Comparison of ENCODE assay signal across 8 cellular contexts in genomic region chr11:102046841-102047240, GRCh38. TPM values are rescaled to one million over a fixed set of nuclear protein-coding genes. Genes with fewer than 3 reads are reported as not detected.
DNase-seq lines count a peak whose midpoint lies in the region; ATAC-seq, FAIRE-seq and TF ChIP-seq lines count a peak whose summit lies in the region.

No MANE protein-coding gene starts in this region.

- H3K9me3 Mint-ChIP-seq in activated T-cell treated with anti-CD3 and anti-CD28 coated beads, Interleukin-2, amount 50 U/mL, for 72 hours, result no peaks in the 10 kb centered on the region

- no peaks in the 10 kb centered on the region for H3K36me3 ChIP-seq in bronchial epithelial cell (ENCODE audit: control insufficient read depth, insufficient read depth, low read length)
- H3K36me3 ChIP-seq in lung (ENCODE audit: control insufficient read depth in 2 of 2, insufficient read depth in 2 of 2, low read length in 2 of 2), result no peaks in the 10 kb centered on the region
- H3K36me3 ChIP-seq in transverse colon, result no peaks in the 10 kb centered on the region

- peaks cover 0 to 4% of the 10 kb centered on the region in 2 donors for H3K4me1 ChIP-seq in lung (ENCODE audit: control insufficient read depth in 2 of 2, insufficient read depth in 2 of 2, low read length in 2 of 2)
- H3K4me1 ChIP-seq in transverse colon, result peaks cover 0 to 16% (median 12%) of the 10 kb centered on the region in 4 donors

- H3K4me3 ChIP-seq in bronchial epithelial cell (ENCODE audit: low read depth, low read length) (peak overlapping the region; percentile 67), lung (peak overlapping the region; percentile 37), transverse colon (peak overlapping the region; percentile 43 to 66 (median 47))

- peak overlapping the region; percentile 72 to 81 for H3K4me3 Mint-ChIP-seq in activated T-cell treated with anti-CD3 and anti-CD28 coated beads, Interleukin-2, amount 50 U/mL, for 72 hours

- H3K27me3 ChIP-seq in bronchial epithelial cell (ENCODE audit: control insufficient read depth, insufficient read depth, low read length) (no peaks in the 10 kb centered on the region), lung (ENCODE audit: control insufficient read depth, insufficient read depth) (no peaks in the 10 kb centered on the region), transverse colon (peaks cover 20% of the 10 kb centered on the region)

- intact Hi-C loops in transverse colon (cut with DNase I; ENCODE audit: low total_unique reads), result no loop called here

- no peak for ATAC-seq in activated T-cell treated with anti-CD3 and anti-CD28 coated beads, Interleukin-2, amount 50 U/mL, for 72 hours (replicated peaks in 1 of 2)
- no peak for ATAC-seq in lung (ENCODE audit: insufficient read depth, low FRiP score)
- ATAC-seq in HG02642 (IDR thresholded peaks at IDR 0.05; ENCODE audit: poor library complexity, unreplicated experiment), result no peak

- TF ChIP-seq CTCF in bronchial epithelial cell (IDR thresholded peaks at IDR 0.05; ENCODE audit: insufficient read depth, low read length, severe bottlenecking) (no peak), lung (IDR thresholded peaks at IDR 0.05; ENCODE audit: control extremely low read depth, extremely low read depth) (no peak), transverse colon (IDR thresholded peaks at IDR 0.05) (no peak)

- H3K9me3 ChIP-seq in lung (ENCODE audit: control insufficient read depth in 2 of 2, insufficient read depth in 1 of 2, low read length in 1 of 2) (peaks cover 0 to 2% of the 10 kb centered on the region in 2 donors), transverse colon (no peaks in the 10 kb centered on the region)

- H3K27ac ChIP-seq in lung (ENCODE audit: low read depth in 1 of 2, low read length in 1 of 2) (no peak overlapping the region), transverse colon (peak overlapping the region in 3 of 4 donors; percentile 64 to 69 (median 68))

- H3K27ac Mint-ChIP-seq in activated T-cell treated with anti-CD3 and anti-CD28 coated beads, Interleukin-2, amount 50 U/mL, for 72 hours, result no peak overlapping the region

- no peak for DNase-seq in activated T-cell treated with anti-CD3 and anti-CD28 coated beads, Interleukin-2, amount 50 U/mL, for 72 hours
- DNase-seq in activated T-cell treated with anti-CD3 and anti-CD28 coated beads, Interleukin-2, amount 50 U/mL, for 1 hour, result no peak
- DNase-seq in bronchial epithelial cell (ENCODE audit: low read depth), result no peak
- DNase-seq in lung (ENCODE audit: low spot score), result no peak
- no peak for DNase-seq in transverse colon
- DNase-seq in DMS53 treated with DMSO at 0.1 percent for 48 hours (lab: John Stamatoyannopoulos, UW; ENCODE audit: unreplicated experiment), result no peak
- DNase-seq in superior temporal gyrus (ENCODE audit: extremely low spot score), result no peak

- no peak for TF ChIP-seq EP300 in transverse colon (IDR thresholded peaks at IDR 0.05; ENCODE audit: low read depth)

- H3K4me1 Mint-ChIP-seq in activated T-cell treated with anti-CD3 and anti-CD28 coated beads, Interleukin-2, amount 50 U/mL, for 72 hours (ENCODE audit: low read depth), result peaks cover 12% of the 10 kb centered on the region

- no peak for FAIRE-seq in bronchial epithelial cell (lab: Jason Lieb, UNC)

- H3K27me3 Mint-ChIP-seq in activated T-cell treated with anti-CD3 and anti-CD28 coated beads, Interleukin-2, amount 50 U/mL, for 72 hours (ENCODE audit: low read depth), result peaks cover 46% of the 10 kb centered on the region

- peaks cover 0 to 2% of the 10 kb centered on the region in 2 donors for H3K36me3 Mint-ChIP-seq in activated T-cell treated with anti-CD3 and anti-CD28 coated beads, Interleukin-2, amount 50 U/mL, for 72 hours (ENCODE audit: insufficient read depth in 2 of 2)

- TF ChIP-seq POLR2A in transverse colon (IDR thresholded peaks at IDR 0.05), result no peak

- in situ Hi-C loops in transverse colon (cut with MboI; ENCODE audit: low pct_ligation_motif_present in 1 of 4, low pct_unique_long_range_greater_than_20kb in 1 of 4, low sequenced_read_pairs in 3 of 4), result no loop called here

- 28 to 41% methylated on average over 4 of the region's 4 CpGs for WGBS in lung, 2 donors
- 31 to 32% methylated on average over 4 of the region's 4 CpGs for WGBS in transverse colon (ENCODE audit: low coverage in 1 of 2), 2 donors

RNA-seq across cellular contexts. Expression of gene CFAP300, which starts 0.4 kb away (rescaled TPM):
- total RNA-seq in activated T-cell treated with anti-CD3 and anti-CD28 coated beads, Interleukin-2, amount 50 U/mL, for 72 hours, result not detected
- 4.7 and 8.7 TPM in 2 replicates for total RNA-seq in bronchial epithelial cell
- total RNA-seq in lung, result 10 to 100 TPM; 16.7 to 21.3 TPM
- polyA plus RNA-seq in lung, result 10 to 100 TPM; 11.0 to 11.9 TPM
- total RNA-seq in transverse colon, result 10 to 100 TPM in 1 of 4 donors, 1 to 10 TPM in 1, under 1 TPM in 1, not detected in 1; 0.79 to 33.2 (median 2.2) TPM

Comparison
In these comparisons a context has a peak if more than half of its experiments do, and no peak if none do; other contexts are left out.
1. H3K27ac ChIP-seq: peak in transverse colon (3 of 4); none in lung (0 of 2).
2. Peak in every context shown above with its lines, with median percentiles within 50 percentile points of each other: H3K4me3 ChIP-seq.